Comparison of ENCODE assay signal across 15 cellular contexts in the genomic region with DNA sequence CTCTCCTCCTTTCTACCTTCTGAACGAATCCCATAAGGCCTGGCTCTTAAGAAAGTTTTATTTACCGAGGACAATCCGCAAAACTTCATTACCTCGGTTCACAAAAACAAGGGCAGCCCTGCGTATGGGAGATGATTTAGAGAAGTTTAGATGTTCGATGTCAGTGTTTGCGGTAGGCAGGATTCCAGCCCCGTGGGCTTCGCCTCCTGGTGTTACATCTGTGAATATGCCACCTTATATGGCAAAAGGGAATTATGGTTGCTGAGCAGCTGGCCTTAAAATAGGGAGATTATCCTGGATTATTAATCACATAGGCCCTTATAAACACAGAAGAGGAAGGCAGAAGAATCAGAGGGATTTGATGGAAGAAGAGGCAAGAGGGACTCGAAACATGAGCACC. TPM values are rescaled to one million over a fixed set of nuclear protein-coding genes. Genes with fewer than 3 reads are reported as not detected.
DNase-seq lines count a peak whose midpoint lies in the region; ATAC-seq and TF ChIP-seq lines count a peak whose summit lies in the region.
"Had no signal": no experiment of that assay in that cellular context is flagged by ENCODE, and none has a peak within 500 bp of the region (broad histone marks: within the 10 kb centered on the region; RNA-seq: fewer than 3 reads in every experiment).

No MANE protein-coding gene starts in this region.

- H3K9me3 ChIP-seq in WERI-Rb-1 (ENCODE audit: severe bottlenecking): no peaks in the 10 kb centered on the region
- H3K9me3 ChIP-seq in neural cell (ENCODE audit: low read length): no peaks in the 10 kb centered on the region
- H3K9me3 ChIP-seq in effector memory CD4-positive, alpha-beta T cell (ENCODE audit: control insufficient read depth, low read length): no peaks in the 10 kb centered on the region
- H3K9me3 ChIP-seq: BLaER1 had no signal

- DNase-seq in D341Med (ENCODE audit: low spot score) (peak; percentile 79), NCI-H524 (lab: John Stamatoyannopoulos, UW) (peak; percentile 51 to 81), WERI-Rb-1 (peak; percentile 50), mesothelial cell of epicardium (ENCODE audit: low spot score in 2 of 2, unreplicated experiment in 2 of 2) (no peak)
- no peak for DNase-seq in effector memory CD4-positive, alpha-beta T cell
- DNase-seq: 8988T; CD4-positive, alpha-beta memory T cell; DMS79 treated with DMSO at 0.1 percent for 48 hours; GF-D8; HCEC 1CT had no signal

- H3K9me2 ChIP-seq in neural cell (ENCODE audit: insufficient read depth, low read length): no peaks in the 10 kb centered on the region

- H3K27me3 Mint-ChIP-seq in mesothelial cell of epicardium (ENCODE audit: low read depth): peaks cover 55% of the 10 kb centered on the region

- H4K20me1 ChIP-seq in neural cell (ENCODE audit: insufficient read depth): no peaks in the 10 kb centered on the region
- H4K20me1 ChIP-seq: BLaER1 had no signal

- no peaks in the 10 kb centered on the region for H3K4me1 ChIP-seq in effector memory CD4-positive, alpha-beta T cell (ENCODE audit: control insufficient read depth, insufficient read depth, low read length, poor library complexity, severe bottlenecking)
- H3K4me1 ChIP-seq: BLaER1 had no signal

- no peak for TF ChIP-seq EP300 in neural cell (conservative IDR thresholded peaks at IDR 0.05; ENCODE audit: poor library complexity, severe bottlenecking)

- peaks cover 35% of the 10 kb centered on the region for H3K27me3 ChIP-seq in WERI-Rb-1 (ENCODE audit: insufficient read depth, low read depth, severe bottlenecking)
- H3K27me3 ChIP-seq in neural cell (ENCODE audit: insufficient read depth, low read depth, low read length): no peaks in the 10 kb centered on the region
- H3K27me3 ChIP-seq in effector memory CD4-positive, alpha-beta T cell (replicated peaks; ENCODE audit: control insufficient read depth, insufficient read depth, low read length, poor library complexity, severe bottlenecking): no peaks in the 10 kb centered on the region
- H3K27me3 ChIP-seq: BLaER1 had no signal

- no peak overlapping the region for H3K27ac Mint-ChIP-seq in mesothelial cell of epicardium
- H3K27ac Mint-ChIP-seq: CD4-positive, alpha-beta memory T cell had no signal

- H3K79me2 ChIP-seq in neural cell (replicated peaks; ENCODE audit: insufficient read depth, low read length): no peaks in the 10 kb centered on the region

- TF ChIP-seq CTCF in WERI-Rb-1 (IDR thresholded peaks at IDR 0.05; ENCODE audit: low read depth, low read length): peak; percentile 28; the same call in 1 of the 2 replicates
- TF ChIP-seq CTCF in neural cell (IDR thresholded peaks at IDR 0.05; ENCODE audit: poor library complexity, severe bottlenecking): no peak
- TF ChIP-seq CTCF in mesothelial cell of epicardium (IDR thresholded peaks at IDR 0.05; ENCODE audit: unreplicated experiment): no peak

- TF ChIP-seq RAD21 in neural cell (conservative IDR thresholded peaks at IDR 0.05): no peak

- H3K4me3 ChIP-seq in WERI-Rb-1 (ENCODE audit: low read depth, low read length) (no peak overlapping the region), neural cell (ENCODE audit: low read length) (no peak overlapping the region)
- no peak overlapping the region for H3K4me3 ChIP-seq in effector memory CD4-positive, alpha-beta T cell (ENCODE audit: insufficient read depth, low read depth, low read length, poor library complexity, severe bottlenecking)
- H3K4me3 ChIP-seq: BLaER1 had no signal

- H3K9me3 Mint-ChIP-seq in mesothelial cell of epicardium: no peaks in the 10 kb centered on the region
- H3K9me3 Mint-ChIP-seq: CD4-positive, alpha-beta memory T cell had no signal

- H3K4me1 Mint-ChIP-seq in mesothelial cell of epicardium: no peaks in the 10 kb centered on the region
- H3K4me1 Mint-ChIP-seq: CD4-positive, alpha-beta memory T cell had no signal

- H3K36me3 ChIP-seq in WERI-Rb-1 (no peaks in the 10 kb centered on the region), neural cell (ENCODE audit: insufficient read depth, low read length) (no peaks in the 10 kb centered on the region)
- no peaks in the 10 kb centered on the region for H3K36me3 ChIP-seq in effector memory CD4-positive, alpha-beta T cell (ENCODE audit: control insufficient read depth, insufficient read depth, low read length)
- H3K36me3 ChIP-seq: BLaER1 had no signal

- no peaks in the 10 kb centered on the region for H3K36me3 Mint-ChIP-seq in mesothelial cell of epicardium
- H3K36me3 Mint-ChIP-seq: CD14-positive monocyte; CD4-positive, alpha-beta memory T cell had no signal

- H2AFZ ChIP-seq in neural cell (ENCODE audit: low read depth, low read length): no peak overlapping the region

- H3K4me3 Mint-ChIP-seq in mesothelial cell of epicardium: no peak overlapping the region
- H3K4me3 Mint-ChIP-seq: CD14-positive monocyte; CD4-positive, alpha-beta memory T cell had no signal

- H3F3A ChIP-seq in neural cell (ENCODE audit: insufficient read depth, low read length, poor library complexity, severe bottlenecking): no peaks in the 10 kb centered on the region

- ATAC-seq in GM19324 (IDR thresholded peaks at IDR 0.05; ENCODE audit: low FRiP score, unreplicated experiment) (no peak), HG03095 (IDR thresholded peaks at IDR 0.05; ENCODE audit: unreplicated experiment) (no peak)

- H3K9ac ChIP-seq in neural cell (ENCODE audit: low read length): no peak overlapping the region
- H3K9ac ChIP-seq: BLaER1 had no signal

- no peak overlapping the region for H3K4me2 ChIP-seq in neural cell (ENCODE audit: low read length)
- H3K4me2 ChIP-seq: BLaER1 had no signal

- no peak overlapping the region for H3K27ac ChIP-seq in WERI-Rb-1
- H3K27ac ChIP-seq in neural cell (ENCODE audit: low read length): peak overlapping the region; percentile 70
- H3K27ac ChIP-seq in effector memory CD4-positive, alpha-beta T cell (ENCODE audit: insufficient read depth, low read length, poor library complexity, severe bottlenecking): no peak overlapping the region
- H3K27ac ChIP-seq: BLaER1 had no signal

TF ChIP-seq in neural cell, 6 proteins besides CTCF, POLR2A, EP300 and RAD21:
- no peak for TF ChIP-seq TAF1 (IDR thresholded peaks at IDR 0.05; ENCODE audit: low read depth)
- TF ChIP-seq EZH2 (IDR thresholded peaks at IDR 0.05; ENCODE audit: borderline replicate concordance, insufficient read depth, low read length, poor library complexity, severe bottlenecking): no peak
- TF ChIP-seq POLR2AphosphoS5 (IDR thresholded peaks at IDR 0.05): no peak
- no peak for TF ChIP-seq SMC3 (conservative IDR thresholded peaks at IDR 0.05; ENCODE audit: poor library complexity)
- TF ChIP-seq, protein P1, sequence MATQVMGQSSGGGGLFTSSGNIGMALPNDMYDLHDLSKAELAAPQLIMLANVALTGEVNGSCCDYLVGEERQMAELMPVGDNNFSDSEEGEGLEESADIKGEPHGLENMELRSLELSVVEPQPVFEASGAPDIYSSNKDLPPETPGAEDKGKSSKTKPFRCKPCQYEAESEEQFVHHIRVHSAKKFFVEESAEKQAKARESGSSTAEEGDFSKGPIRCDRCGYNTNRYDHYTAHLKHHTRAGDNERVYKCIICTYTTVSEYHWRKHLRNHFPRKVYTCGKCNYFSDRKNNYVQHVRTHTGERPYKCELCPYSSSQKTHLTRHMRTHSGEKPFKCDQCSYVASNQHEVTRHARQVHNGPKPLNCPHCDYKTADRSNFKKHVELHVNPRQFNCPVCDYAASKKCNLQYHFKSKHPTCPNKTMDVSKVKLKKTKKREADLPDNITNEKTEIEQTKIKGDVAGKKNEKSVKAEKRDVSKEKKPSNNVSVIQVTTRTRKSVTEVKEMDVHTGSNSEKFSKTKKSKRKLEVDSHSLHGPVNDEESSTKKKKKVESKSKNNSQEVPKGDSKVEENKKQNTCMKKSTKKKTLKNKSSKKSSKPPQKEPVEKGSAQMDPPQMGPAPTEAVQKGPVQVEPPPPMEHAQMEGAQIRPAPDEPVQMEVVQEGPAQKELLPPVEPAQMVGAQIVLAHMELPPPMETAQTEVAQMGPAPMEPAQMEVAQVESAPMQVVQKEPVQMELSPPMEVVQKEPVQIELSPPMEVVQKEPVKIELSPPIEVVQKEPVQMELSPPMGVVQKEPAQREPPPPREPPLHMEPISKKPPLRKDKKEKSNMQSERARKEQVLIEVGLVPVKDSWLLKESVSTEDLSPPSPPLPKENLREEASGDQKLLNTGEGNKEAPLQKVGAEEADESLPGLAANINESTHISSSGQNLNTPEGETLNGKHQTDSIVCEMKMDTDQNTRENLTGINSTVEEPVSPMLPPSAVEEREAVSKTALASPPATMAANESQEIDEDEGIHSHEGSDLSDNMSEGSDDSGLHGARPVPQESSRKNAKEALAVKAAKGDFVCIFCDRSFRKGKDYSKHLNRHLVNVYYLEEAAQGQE (IDR thresholded peaks at IDR 0.05; ENCODE audit: borderline replicate concordance): no peak
- TF ChIP-seq MXI1 (conservative IDR thresholded peaks at IDR 0.05; ENCODE audit: poor library complexity, severe bottlenecking): no peak
TF ChIP-seq in neural cell: peak in this region for 0.

RNA-seq across cellular contexts. Expression of a gene that starts 21.1 kb away (rescaled TPM):
- 1.8 and 2.4 TPM in 2 replicates for polyA plus RNA-seq in neural cell
- 3.0 and 3.4 TPM in 2 replicates for polyA minus RNA-seq in neural cell
- total RNA-seq in mesothelial cell of epicardium: 3.5 to 4.2 TPM (median 3.6 TPM) in 3 replicates
- total RNA-seq: CD4-positive, alpha-beta memory T cell had no signal
- polyA plus RNA-seq: CD14-positive monocyte had no signal

Comparison
In these comparisons a context has a peak if more than half of its experiments do, and no peak if none do; other contexts are left out.
1. DNase-seq: peak in D341Med (single experiment), NCI-H524 (2 of 2) and WERI-Rb-1 (single experiment); none in effector memory CD4-positive, alpha-beta T cell (0 of 3) and mesothelial cell of epicardium (0 of 2).